In genomic region chr16:1812732-1813163, GRCh38 we compare ENCODE assay signal across 8 cellular contexts. TPM values are rescaled to one million over a fixed set of nuclear protein-coding genes. Genes with fewer than 3 reads are reported as not detected.
A peak's percentile ranks its signal among the peaks of the same experiment; 100 is the strongest.
DNase-seq lines count a peak whose midpoint lies in the region; ATAC-seq and TF ChIP-seq lines count a peak whose summit lies in the region.

No MANE protein-coding gene starts in this region.

- H3K4me1 Mint-ChIP-seq in activated CD8-positive, alpha-beta T cell treated with anti-CD3 and anti-CD28 coated beads for 36 hours (ENCODE audit: low read depth) = peaks cover 13% of the 10 kb centered on the region
- peaks cover 7 to 8% of the 10 kb centered on the region in 2 donors for H3K4me1 Mint-ChIP-seq in natural killer cell

- H3K27me3 ChIP-seq in thoracic aorta (replicated peaks; ENCODE audit: insufficient read depth) = no peaks in the 10 kb centered on the region

- H3K9me3 ChIP-seq in thoracic aorta = no peaks in the 10 kb centered on the region

- no peaks in the 10 kb centered on the region for H3K4me1 ChIP-seq in thoracic aorta (ENCODE audit: control insufficient read depth in 1 of 2, low read depth in 2 of 2)

- ATAC-seq in activated CD8-positive, alpha-beta T cell treated with anti-CD3 and anti-CD28 coated beads for 36 hours = peak; percentile 95
- ATAC-seq in natural killer cell = peak; percentile 50 to 72 (median 53)
- ATAC-seq in thoracic aorta (ENCODE audit: insufficient number of reproducible peaks, low FRiP score, low read depth) = no peak

- H3K27ac ChIP-seq in thoracic aorta = no peak overlapping the region

- peaks cover 15% of the 10 kb centered on the region for H3K36me3 Mint-ChIP-seq in activated CD8-positive, alpha-beta T cell treated with anti-CD3 and anti-CD28 coated beads for 36 hours (ENCODE audit: low read depth)
- no peaks in the 10 kb centered on the region for H3K36me3 Mint-ChIP-seq in natural killer cell

- no peaks in the 10 kb centered on the region for H3K27me3 Mint-ChIP-seq in activated CD8-positive, alpha-beta T cell treated with anti-CD3 and anti-CD28 coated beads for 36 hours
- H3K27me3 Mint-ChIP-seq in natural killer cell (ENCODE audit: low read depth in 2 of 2) = no peaks in the 10 kb centered on the region

- H3K27ac Mint-ChIP-seq in activated CD8-positive, alpha-beta T cell treated with anti-CD3 and anti-CD28 coated beads for 36 hours = peak overlapping the region; percentile 81
- H3K27ac Mint-ChIP-seq in natural killer cell = peak overlapping the region in 1 of 2 donors; percentile 71

- peaks cover 44% of the 10 kb centered on the region for H3K36me3 ChIP-seq in thoracic aorta

- H3K4me3 ChIP-seq in thoracic aorta = no peak overlapping the region

- H3K4me3 Mint-ChIP-seq in activated CD8-positive, alpha-beta T cell treated with anti-CD3 and anti-CD28 coated beads for 36 hours = no peak overlapping the region
- no peak overlapping the region for H3K4me3 Mint-ChIP-seq in natural killer cell

- POLR2A ChIA-PET in activated CD8-positive, alpha-beta T cell treated with anti-CD3 and anti-CD28 coated beads for 36 hours (lab: Charles Lee) = interaction anchor here (1.1 kb wide), 1 partner anchor 30 kb away, joined by 4 read pairs; the partner anchor contains the start of gene NUBP2

- CTCF ChIA-PET in activated CD8-positive, alpha-beta T cell treated with anti-CD3 and anti-CD28 coated beads for 36 hours (lab: Charles Lee) = interaction anchor here (0.6 to 1.7 kb wide), 5 partner anchors 32 to 195 kb away, joined by 3 read pairs; no protein-coding TSS in a partner anchor

- DNase-seq in NCI-H2196 (lab: John Stamatoyannopoulos, UW; ENCODE audit: unreplicated experiment) (peak; percentile 62), epidermal melanocyte (ENCODE audit: insufficient read length, low spot score) (peak; percentile 53), natural killer cell (no peak), thoracic aorta (ENCODE audit: low spot score) (no peak), MV-4-11 (lab: John Stamatoyannopoulos, UW) (no peak), NCI-H2029 (lab: John Stamatoyannopoulos, UW) (no peak)
- DNase-seq in activated CD8-positive, alpha-beta T cell treated with anti-CD3 and anti-CD28 coated beads for 36 hours = peak; percentile 79

- no peaks in the 10 kb centered on the region for H3K9me3 Mint-ChIP-seq in activated CD8-positive, alpha-beta T cell treated with anti-CD3 and anti-CD28 coated beads for 36 hours
- H3K9me3 Mint-ChIP-seq in natural killer cell = no peaks in the 10 kb centered on the region

- intact Hi-C loops in activated CD8-positive, alpha-beta T cell treated with anti-CD3 and anti-CD28 coated beads for 36 hours (cut with micrococcal nuclease) = no loop called here
- intact Hi-C loops in natural killer cell (cut with micrococcal nuclease) = no loop called here

- TF ChIP-seq CTCF in GM12874 (IDR thresholded peaks at IDR 0.05; ENCODE audit: insufficient read depth, low read depth, low read length) (peak; percentile 19; the same call in 1 of the 2 replicates), natural killer cell (IDR thresholded peaks at IDR 0.05) (no peak), thoracic aorta (IDR thresholded peaks at IDR 0.05) (peak; percentile 12)
- TF ChIP-seq CTCF in activated CD8-positive, alpha-beta T cell treated with anti-CD3 and anti-CD28 coated beads for 36 hours (IDR thresholded peaks at IDR 0.05) = peak; percentile 57

RNA-seq across cellular contexts. Expression of gene HAGH, which starts 13.9 kb away (rescaled TPM):
- total RNA-seq in activated CD8-positive, alpha-beta T cell treated with anti-CD3 and anti-CD28 coated beads for 36 hours = 10 to 100 TPM; 32.0 to 35.7 TPM
- total RNA-seq in natural killer cell (10 to 100 TPM; 27.8 to 38.4 (median 37.5) TPM), thoracic aorta (100 to 1,000 TPM in 1 of 2 donors, 10 to 100 TPM in 1; 99.8 to 183 TPM)

RNA-seq across cellular contexts. Expression of gene FAHD1, which starts 14.3 kb away (rescaled TPM):
- 10 to 100 TPM; 14.2 to 17.8 TPM for total RNA-seq in activated CD8-positive, alpha-beta T cell treated with anti-CD3 and anti-CD28 coated beads for 36 hours
- 10 to 100 TPM in 1 of 3 donors, 1 to 10 TPM in 2; 5.3 to 10.6 (median 7.4) TPM for total RNA-seq in natural killer cell
- 10 to 100 TPM; 14.4 to 17.5 TPM for total RNA-seq in thoracic aorta

RNA-seq across cellular contexts. Expression of gene IGFALS, which starts 19.2 kb away (rescaled TPM):
- total RNA-seq in activated CD8-positive, alpha-beta T cell treated with anti-CD3 and anti-CD28 coated beads for 36 hours = not detected
- total RNA-seq in natural killer cell (1 to 10 TPM in 1 of 3 donors, under 1 TPM in 2; 0.47 to 1.1 (median 0.70) TPM), thoracic aorta (under 1 TPM; 0.28 to 0.54 TPM)

RNA-seq across cellular contexts. Expression of gene NUBP2, which starts 30.0 kb away (rescaled TPM):
- total RNA-seq in activated CD8-positive, alpha-beta T cell treated with anti-CD3 and anti-CD28 coated beads for 36 hours = 10 to 100 TPM; 43.5 to 45.0 TPM
- 10 to 100 TPM; 39.5 to 51.9 (median 49.4) TPM for total RNA-seq in natural killer cell
- total RNA-seq in thoracic aorta = 10 to 100 TPM; 64.6 to 68.5 TPM

RNA-seq across cellular contexts. Expression of gene SPSB3, which starts 30.4 kb away (rescaled TPM):
- 10 to 100 TPM; 14.4 to 15.2 TPM for total RNA-seq in activated CD8-positive, alpha-beta T cell treated with anti-CD3 and anti-CD28 coated beads for 36 hours
- total RNA-seq in natural killer cell = 100 to 1,000 TPM; 100 to 122 (median 110) TPM
- 10 to 100 TPM; 60.9 to 79.3 TPM for total RNA-seq in thoracic aorta

Comparison
In these comparisons a context has a peak if more than half of its experiments do, and no peak if none do; other contexts are left out.
1. DNase-seq: peak in NCI-H2196 (single experiment), activated CD8-positive, alpha-beta T cell treated with anti-CD3 and anti-CD28 coated beads for 36 hours (single experiment) and epidermal melanocyte (single experiment); none in natural killer cell (single experiment), thoracic aorta (single experiment), MV-4-11 (single experiment) and NCI-H2029 (single experiment).